24 cellular contexts compared by ENCODE assay signal in genomic region chr1:12022036-12022435, GRCh38. TPM values are rescaled to one million over a fixed set of nuclear protein-coding genes. Genes with fewer than 3 reads are reported as not detected.
DNase-seq lines count a peak whose midpoint lies in the region; ATAC-seq and TF ChIP-seq lines count a peak whose summit lies in the region.
"Had no signal": no experiment of that assay in that cellular context is flagged by ENCODE, and none has a peak within 500 bp of the region (broad histone marks: within the 10 kb centered on the region; RNA-seq: fewer than 3 reads in every experiment).

No MANE protein-coding gene starts in this region.

- H3K27me3 Mint-ChIP-seq in neural progenitor cell (ENCODE audit: insufficient read depth, low read depth), result peaks cover 2% of the 10 kb centered on the region
- H3K27me3 Mint-ChIP-seq: CD8-positive, alpha-beta memory T cell had no signal

- intact Hi-C loops in Right ventricle myocardium superior (cut with DNase I) (no loop called here), cardiac septum (cut with DNase I) (no loop called here)

- no peak overlapping the region for H3K27ac ChIP-seq in neural progenitor cell
- H3K27ac ChIP-seq: SJSA1 had no signal

- H3K27ac Mint-ChIP-seq in neural progenitor cell, result no peak overlapping the region

- H2AFZ ChIP-seq in neural progenitor cell (replicated peaks), result no peak overlapping the region

- H3K79me2 ChIP-seq in neural progenitor cell (ENCODE audit: low read depth), result peaks cover 32% of the 10 kb centered on the region

- no peak overlapping the region for H3K4me2 ChIP-seq in neural progenitor cell

- H3F3A ChIP-seq in neural progenitor cell (ENCODE audit: low read depth), result peaks cover 9% of the 10 kb centered on the region

- H3K27me3 ChIP-seq in NT2/D1 (ENCODE audit: insufficient read depth, insufficient read length) (no peaks in the 10 kb centered on the region), neural progenitor cell (no peaks in the 10 kb centered on the region)
- H3K27me3 ChIP-seq: SJSA1 had no signal

- peaks cover 11% of the 10 kb centered on the region for H3K36me3 Mint-ChIP-seq in neural progenitor cell

- TF ChIP-seq CTCF in neural progenitor cell (IDR thresholded peaks at IDR 0.05), result no peak

- no peaks in the 10 kb centered on the region for H3K9me3 Mint-ChIP-seq in neural progenitor cell
- H3K9me3 Mint-ChIP-seq: CD8-positive, alpha-beta memory T cell had no signal

- peaks cover 6% of the 10 kb centered on the region for H3K4me1 Mint-ChIP-seq in neural progenitor cell

- H3K9me3 ChIP-seq in NT2/D1 (ENCODE audit: insufficient read depth, low read length) (no peaks in the 10 kb centered on the region), neural progenitor cell (ENCODE audit: low read depth) (no peaks in the 10 kb centered on the region)

- H3K4me1 ChIP-seq in NT2/D1 (ENCODE audit: insufficient read depth, insufficient read length) (peaks cover 7% of the 10 kb centered on the region), neural progenitor cell (no peaks in the 10 kb centered on the region)

- ATAC-seq in Right ventricle myocardium superior (ENCODE audit: poor library complexity) (no peak), HG03442 (IDR thresholded peaks at IDR 0.05; ENCODE audit: unreplicated experiment) (no peak), GM18909 (IDR thresholded peaks at IDR 0.05; ENCODE audit: poor library complexity, unreplicated experiment) (no peak)
- ATAC-seq: PC-3, Right ventricle myocardium inferior had no signal

- no peaks in the 10 kb centered on the region for H4K20me1 ChIP-seq in neural progenitor cell (ENCODE audit: low read depth)

- H3K4me3 ChIP-seq in NT2/D1 (ENCODE audit: insufficient read length, low read depth) (no peak overlapping the region), neural progenitor cell (no peak overlapping the region)
- H3K4me3 ChIP-seq: SJSA1 had no signal

- H3K4me3 Mint-ChIP-seq in neural progenitor cell, result peak overlapping the region; percentile 46

- H3K9ac ChIP-seq in NT2/D1 (ENCODE audit: insufficient read length, low read depth), result peak overlapping the region; percentile 21
- H3K9ac ChIP-seq in neural progenitor cell, result no peak overlapping the region

- peaks cover 43% of the 10 kb centered on the region for H3K36me3 ChIP-seq in NT2/D1 (ENCODE audit: insufficient read depth, insufficient read length, low read length)
- no peaks in the 10 kb centered on the region for H3K36me3 ChIP-seq in neural progenitor cell

- DNase-seq in Right ventricle myocardium superior (peak; percentile 34), cardiac septum (ENCODE audit: low spot score) (no peak), NT2/D1 (ENCODE audit: low read depth, low spot score) (no peak), neural progenitor cell (ENCODE audit: low spot score) (no peak), GM19238 (ENCODE audit: insufficient read length, low spot score) (no peak)
- DNase-seq: C1 segment of cervical spinal cord; CD8-positive, alpha-beta memory T cell; DMS 273 treated with DMSO at 0.1 percent for 48 hours; DMS79; GF-D8; Kasumi-1; NCI-H1092 treated with DMSO at 0.1 percent for 48 hours; NCI-H1436; NCI-H187 treated with DMSO at 0.1 percent for 48 hours; NCI-H2171 treated with DMSO at 0.1 percent for 48 hours; NCI-H446; NCI-H524 treated with DMSO at 0.1 percent for 48 hours; NCI-H774; PC-3 had no signal

RNA-seq across cellular contexts. Expression of gene MIIP, which starts 2.7 kb away (rescaled TPM):
- total RNA-seq in Right ventricle myocardium superior (14.6 TPM), cardiac septum (18.7 TPM), neural progenitor cell (ENCODE audit: low replicate concordance) (26.3 and 83.4 TPM in 2 replicates)

RNA-seq across cellular contexts. Expression of gene TNFRSF8, which starts 41.1 kb away (rescaled TPM):
- total RNA-seq in Right ventricle myocardium superior (0.59 TPM), cardiac septum (1.4 TPM), neural progenitor cell (ENCODE audit: low replicate concordance) (not detected in 2 replicates)
- total RNA-seq: HT-29, PC-3, SJSA1 had no signal

RNA-seq across cellular contexts. Expression of gene MFN2, which starts 41.8 kb away (rescaled TPM):
- 648 TPM for total RNA-seq in Right ventricle myocardium superior
- total RNA-seq in cardiac septum, result 619 TPM
- 29.6 and 41.9 TPM in 2 replicates for total RNA-seq in neural progenitor cell (ENCODE audit: low replicate concordance)

Comparison
In these comparisons a context has a peak if more than half of its experiments do, and no peak if none do; other contexts are left out.
1. RNA of gene MFN2, which starts 41.8 kb away (total RNA-seq): 648 TPM in Right ventricle myocardium superior (single experiment) and 619 TPM in cardiac septum (single experiment); 29.6 to 41.9 TPM in neural progenitor cell; every median in the first group is over 10 times any median in the second.